ENCODE assay signal across 8 cellular contexts in genomic region chr11:124673333-124674167, GRCh38.
DNase-seq lines count a peak whose midpoint lies in the region; ATAC-seq and FAIRE-seq lines count a peak whose summit lies in the region.

A gene with protein sequence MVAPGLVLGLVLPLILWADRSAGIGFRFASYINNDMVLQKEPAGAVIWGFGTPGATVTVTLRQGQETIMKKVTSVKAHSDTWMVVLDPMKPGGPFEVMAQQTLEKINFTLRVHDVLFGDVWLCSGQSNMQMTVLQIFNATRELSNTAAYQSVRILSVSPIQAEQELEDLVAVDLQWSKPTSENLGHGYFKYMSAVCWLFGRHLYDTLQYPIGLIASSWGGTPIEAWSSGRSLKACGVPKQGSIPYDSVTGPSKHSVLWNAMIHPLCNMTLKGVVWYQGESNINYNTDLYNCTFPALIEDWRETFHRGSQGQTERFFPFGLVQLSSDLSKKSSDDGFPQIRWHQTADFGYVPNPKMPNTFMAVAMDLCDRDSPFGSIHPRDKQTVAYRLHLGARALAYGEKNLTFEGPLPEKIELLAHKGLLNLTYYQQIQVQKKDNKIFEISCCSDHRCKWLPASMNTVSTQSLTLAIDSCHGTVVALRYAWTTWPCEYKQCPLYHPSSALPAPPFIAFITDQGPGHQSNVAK (minus strand): TSS chr11:124673739. CDS start chr11:124673708, 31 bp downstream.
TSS of gene SPA17 (plus strand) at chr11:124673904. CDS start at chr11:124675265, 1,361 bp downstream.

- DNase-seq in AG08395 (ENCODE audit: low spot score) (peak; percentile 98), NCI-H345 treated with DMSO at 0.1 percent for 48 hours (lab: John Stamatoyannopoulos, UW; ENCODE audit: unreplicated experiment) (peak; percentile 76), cerebellar nuclear complex (lab: John Stamatoyannopoulos, UW) (peak; percentile 38 to 65)
- peak; percentile 84 for DNase-seq in activated CD4-positive, CD25-positive, alpha-beta regulatory T cell treated with anti-CD3 and anti-CD28 coated beads, Interleukin-2, amount 50 U/mL, for 72 hours
- DNase-seq in stimulated activated CD4-positive, alpha-beta T cell treated with anti-CD3 and anti-CD28 coated beads, Interleukin-12 subunit alpha, Interleukin-12 subunit beta, amount 100 ng/mL, for 24 hours (ENCODE audit: low read depth in 2 of 2) = peak; percentile 77 to 92

- ATAC-seq in GM18873 (IDR thresholded peaks at IDR 0.05; ENCODE audit: low FRiP score, unreplicated experiment) = peak; percentile 80
- ATAC-seq in HG03135 (IDR thresholded peaks at IDR 0.05; ENCODE audit: unreplicated experiment) = peak; percentile 87

- FAIRE-seq in islet of Langerhans (lab: Jason Lieb, UNC) = peak; percentile 41

Comparison
In these comparisons a context has a peak if more than half of its experiments do, and no peak if none do; other contexts are left out.
1. Peak in every context shown above with its lines: DNase-seq and ATAC-seq.